8 cellular contexts compared by ENCODE assay signal in genomic region chr6:32177788-32178546, GRCh38. TPM values are rescaled to one million over a fixed set of nuclear protein-coding genes. Genes with fewer than 3 reads are reported as not detected.
A peak's percentile ranks its signal among the peaks of the same experiment; 100 is the strongest.
DNase-seq lines count a peak whose midpoint lies in the region; ATAC-seq and TF ChIP-seq lines count a peak whose summit lies in the region.

A gene with protein sequence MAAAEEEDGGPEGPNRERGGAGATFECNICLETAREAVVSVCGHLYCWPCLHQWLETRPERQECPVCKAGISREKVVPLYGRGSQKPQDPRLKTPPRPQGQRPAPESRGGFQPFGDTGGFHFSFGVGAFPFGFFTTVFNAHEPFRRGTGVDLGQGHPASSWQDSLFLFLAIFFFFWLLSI (plus strand): TSS chr6:32178405. CDS start chr6:32178512, 107 bp downstream.

- H3K27me3 ChIP-seq in CD8-positive, alpha-beta memory T cell (ENCODE audit: insufficient read depth, low read length, poor library complexity, severe bottlenecking), result no peaks in the 10 kb centered on the region

- TF ChIP-seq CTCF in GM20000 (IDR thresholded peaks at IDR 0.05; ENCODE audit: extremely low read depth, missing control alignments), result no peak

- peaks cover 4 to 44% (median 13%) of the 10 kb centered on the region in 3 donors for H3K36me3 Mint-ChIP-seq in CD8-positive, alpha-beta memory T cell
- peaks cover 33% of the 10 kb centered on the region for H3K36me3 Mint-ChIP-seq in effector memory CD8-positive, alpha-beta T cell (ENCODE audit: insufficient read depth)

- H3K4me3 Mint-ChIP-seq in CD8-positive, alpha-beta memory T cell, result peak within 1 kb of the TSS; percentile 82 to 99 (median 95)
- peak within 1 kb of the TSS; percentile 87 to 91 for H3K4me3 Mint-ChIP-seq in effector memory CD8-positive, alpha-beta T cell

- peak; percentile 81 for ATAC-seq in effector memory CD8-positive, alpha-beta T cell (replicated peaks)

- no peaks in the 10 kb centered on the region for H3K9me3 ChIP-seq in CD8-positive, alpha-beta memory T cell (ENCODE audit: low read length)

- H3K4me3 ChIP-seq in CD8-positive, alpha-beta memory T cell (ENCODE audit: low read length), result peak within 1 kb of the TSS; percentile 75

- POLR2A ChIA-PET in CD8-positive, alpha-beta memory T cell (lab: Charles Lee), result interaction anchor here (0.9 to 4.4 kb wide), 5 partner anchors 12 to 315 kb away, joined by 3 to 20 read pairs (median 17); partner anchors contain the start of genes GPSM3, NEU1 and PBX2

- peak within 1 kb of the TSS; percentile 92 to 99 (median 98) for H3K27ac Mint-ChIP-seq in CD8-positive, alpha-beta memory T cell
- peak within 1 kb of the TSS; percentile 97 to 98 for H3K27ac Mint-ChIP-seq in effector memory CD8-positive, alpha-beta T cell

- H3K27me3 Mint-ChIP-seq in CD8-positive, alpha-beta memory T cell, result no peaks in the 10 kb centered on the region
- no peaks in the 10 kb centered on the region for H3K27me3 Mint-ChIP-seq in effector memory CD8-positive, alpha-beta T cell

- no peaks in the 10 kb centered on the region for H3K36me3 ChIP-seq in CD8-positive, alpha-beta memory T cell (ENCODE audit: insufficient read depth, low read length)

- H3K9me3 Mint-ChIP-seq in CD8-positive, alpha-beta memory T cell, result no peaks in the 10 kb centered on the region
- no peaks in the 10 kb centered on the region for H3K9me3 Mint-ChIP-seq in effector memory CD8-positive, alpha-beta T cell

- H3K27ac ChIP-seq in CD8-positive, alpha-beta memory T cell (ENCODE audit: low read depth, low read length), result peak within 1 kb of the TSS; percentile 93

- H3K4me1 ChIP-seq in CD8-positive, alpha-beta memory T cell (ENCODE audit: insufficient read depth, low read length), result peaks cover 63% of the 10 kb centered on the region

- CTCF ChIA-PET in CD8-positive, alpha-beta memory T cell (lab: Charles Lee), result interaction anchor here (0.8 to 2.5 kb wide), 5 partner anchors 12 to 1779 kb away, joined by 3 to 16 read pairs (median 4); partner anchors contain the start of genes GPSM3 and PBX2

- DNase-seq in CD8-positive, alpha-beta memory T cell, result peak; percentile 86 to 99 (median 97)
- peak; percentile 92 for DNase-seq in GM20000 (ENCODE audit: low spot score)
- DNase-seq in HT-29 (ENCODE audit: low spot score), result peak; percentile 99
- DNase-seq in NOMO-1 (lab: John Stamatoyannopoulos, UW; ENCODE audit: unreplicated experiment in 2 of 2), result peak; percentile 99 to 100
- peak; percentile 85 to 91 for DNase-seq in activated CD8-positive, alpha-beta memory T cell treated with anti-CD3 and anti-CD28 coated beads for 4 hours (ENCODE audit: low read depth in 2 of 2)
- DNase-seq in effector memory CD8-positive, alpha-beta T cell, result peak; percentile 89 to 93 (median 90)
- peak; percentile 100 for DNase-seq in medulla oblongata (ENCODE audit: extremely low spot score)
- peak; percentile 83 for DNase-seq in stimulated activated CD8-positive, alpha-beta memory T cell treated with anti-CD3 and anti-CD28 coated beads, Interleukin-12 subunit alpha, Interleukin-12 subunit beta, amount 100 ng/mL, for 24 hours (ENCODE audit: extremely low read depth)

- H3K4me1 Mint-ChIP-seq in CD8-positive, alpha-beta memory T cell, result peaks cover 61 to 79% (median 78%) of the 10 kb centered on the region in 3 donors
- H3K4me1 Mint-ChIP-seq in effector memory CD8-positive, alpha-beta T cell (ENCODE audit: low read depth in 2 of 2), result peaks cover 52 to 58% of the 10 kb centered on the region in 2 donors

RNA-seq across cellular contexts. Expression of the gene that starts here (rescaled TPM):
- total RNA-seq in CD8-positive, alpha-beta memory T cell, result 10 to 100 TPM; 52.7 to 52.9 TPM
- 110 TPM for polyA plus RNA-seq in CD8-positive, alpha-beta memory T cell
- total RNA-seq in HT-29 (2014; rRNA removed; shearing (Covaris generic)), result 45.4 and 50.5 TPM in 2 replicates

Comparison
In these comparisons a context has a peak if more than half of its experiments do, and no peak if none do; other contexts are left out.
1. Peak in every context shown above with its lines: DNase-seq, ATAC-seq, H3K4me3 ChIP-seq and H3K27ac ChIP-seq.